Comparison of ENCODE assay signal across 28 cellular contexts in genomic region chr13:27208514-27208913, GRCh38.
"Had no signal": no experiment of that assay in that cellular context is flagged by ENCODE, and none has a peak within 500 bp of the region (broad histone marks: within the 10 kb centered on the region; RNA-seq: fewer than 3 reads in every experiment).

No MANE protein-coding gene starts in this region.

- H3K4me1 ChIP-seq: stomach, suprapubic skin, testis, thyroid gland, tibial artery, tibial nerve, transverse colon, upper lobe of left lung, upper lobe of right lung, uterus, vagina had no signal

- H3K9me3 ChIP-seq: testis, thoracic aorta, thyroid gland, transverse colon, upper lobe of left lung, upper lobe of right lung, uterus, vagina had no signal

- H3K36me3 Mint-ChIP-seq: stimulated activated effector memory CD8-positive, alpha-beta T cell treated with anti-CD3 and anti-CD28 coated beads, Interleukin-12 subunit alpha, Interleukin-12 subunit beta, amount 100 ng/mL, for 72 hours; type B pancreatic cell had no signal

- H3K27me3 Mint-ChIP-seq: stimulated activated memory B cell treated with anti-CD40 and anti-IgM and Interleukin-4, amounts not matched to agents 10 μg/mL and 1 μg/mL and 100 μg/mL, for 72 hours; stimulated activated naive B cell treated with anti-CD40 and anti-IgM and Interleukin-4, amounts not matched to agents 10 μg/mL and 1 μg/mL and 100 μg/mL, for 72 hours; stimulated activated naive CD8-positive, alpha-beta T cell treated with anti-CD3 and anti-CD28 coated beads, Interleukin-15, amount 100 ng/mL, for 72 hours; stimulated activated naive CD8-positive, alpha-beta T cell treated with anti-CD3 and anti-CD28 coated beads, Interleukin-15, Interleukin-2, amounts not matched to agents 100 ng/mL and 50 ng/mL, for 24 hours had no signal

- H3K27ac ChIP-seq: stomach, suprapubic skin, testis, thoracic aorta, thyroid gland, tibial artery, tibial nerve, transverse colon, upper lobe of left lung, upper lobe of right lung, uterus, vagina had no signal

- DNase-seq: stimulated activated CD4-positive, alpha-beta T cell treated with anti-CD3 and anti-CD28 coated beads, Interleukin-2, amount 100 ng/mL, for 48 hours; stimulated activated CD4-positive, alpha-beta T cell treated with anti-CD3 and anti-CD28 coated beads, Interleukin-4, amount 100 ng/mL, for 1 hour; stimulated activated CD4-positive, alpha-beta T cell treated with anti-CD3 and anti-CD28 coated beads, Interleukin-4, amount 100 ng/mL, for 24 hours; stimulated activated CD4-positive, alpha-beta T cell treated with anti-CD3 and anti-CD28 coated beads, Interleukin-4, amount 100 ng/mL, for 4 hours; stimulated activated CD8-positive, alpha-beta memory T cell treated with anti-CD3 and anti-CD28 coated beads, Interleukin-4, amount 100 ng/mL, for 48 hours; stimulated activated naive B cell treated with anti-CD40 and anti-IgM and Interleukin-4, amounts not matched to agents 10 μg/mL and 1 μg/mL and 100 μg/mL, for 72 hours; stimulated activated naive CD4-positive, alpha-beta T cell; stimulated activated naive CD4-positive, alpha-beta T cell treated with Interleukin-2 at 50 U/mL for 16 hours; stimulated activated naive CD8-positive, alpha-beta T cell treated with anti-CD3 and anti-CD28 coated beads, Interleukin-15, amount 100 ng/mL, for 72 hours; stimulated activated naive CD8-positive, alpha-beta T cell treated with anti-CD3 and anti-CD28 coated beads, Interleukin-15, Interleukin-2, amounts not matched to agents 100 U/mL and 50 U/mL, for 24 hours; stomach; substantia nigra; testis; thyroid gland; tibial artery; transverse colon; trophoblast cell; upper lobe of left lung; upper lobe of right lung; uterus had no signal

- H3K9me3 Mint-ChIP-seq: stimulated activated effector memory CD8-positive, alpha-beta T cell treated with anti-CD3 and anti-CD28 coated beads, Interleukin-12 subunit alpha, Interleukin-12 subunit beta, amount 100 ng/mL, for 72 hours; stimulated activated naive CD8-positive, alpha-beta T cell treated with anti-CD3 and anti-CD28 coated beads, Interleukin-15, amount 100 ng/mL, for 72 hours; stimulated activated naive CD8-positive, alpha-beta T cell treated with anti-CD3 and anti-CD28 coated beads, Interleukin-15, Interleukin-2, amounts not matched to agents 100 ng/mL and 50 ng/mL, for 24 hours; type B pancreatic cell had no signal

- H3K4me3 ChIP-seq: stomach, suprapubic skin, testis, thoracic aorta, thyroid gland, tibial artery, tibial nerve, transverse colon, upper lobe of left lung, upper lobe of right lung, uterus, vagina had no signal

- H3K36me3 ChIP-seq: stomach, suprapubic skin, thoracic aorta, thyroid gland, tibial artery, transverse colon, upper lobe of left lung, upper lobe of right lung, uterus, vagina had no signal

- H3K4me3 Mint-ChIP-seq: stimulated activated effector memory CD8-positive, alpha-beta T cell treated with anti-CD3 and anti-CD28 coated beads, Interleukin-12 subunit alpha, Interleukin-12 subunit beta, amount 100 ng/mL, for 72 hours; stimulated activated memory B cell treated with anti-CD40 and anti-IgM and Interleukin-4, amounts not matched to agents 10 μg/mL and 1 μg/mL and 100 μg/mL, for 72 hours; stimulated activated naive B cell treated with anti-CD40 and anti-IgM and Interleukin-4, amounts not matched to agents 10 μg/mL and 1 μg/mL and 100 μg/mL, for 72 hours; stimulated activated naive CD8-positive, alpha-beta T cell treated with anti-CD3 and anti-CD28 coated beads, Interleukin-15, amount 100 ng/mL, for 72 hours; stimulated activated naive CD8-positive, alpha-beta T cell treated with anti-CD3 and anti-CD28 coated beads, Interleukin-15, Interleukin-2, amounts not matched to agents 100 ng/mL and 50 ng/mL, for 24 hours; type B pancreatic cell had no signal

- H3K27ac Mint-ChIP-seq: stimulated activated effector memory CD8-positive, alpha-beta T cell treated with anti-CD3 and anti-CD28 coated beads, Interleukin-12 subunit alpha, Interleukin-12 subunit beta, amount 100 ng/mL, for 72 hours; stimulated activated memory B cell treated with anti-CD40 and anti-IgM and Interleukin-4, amounts not matched to agents 10 μg/mL and 1 μg/mL and 100 μg/mL, for 72 hours; stimulated activated naive B cell treated with anti-CD40 and anti-IgM and Interleukin-4, amounts not matched to agents 10 μg/mL and 1 μg/mL and 100 μg/mL, for 72 hours; stimulated activated naive CD8-positive, alpha-beta T cell treated with anti-CD3 and anti-CD28 coated beads, Interleukin-15, amount 100 ng/mL, for 72 hours; stimulated activated naive CD8-positive, alpha-beta T cell treated with anti-CD3 and anti-CD28 coated beads, Interleukin-15, Interleukin-2, amounts not matched to agents 100 ng/mL and 50 ng/mL, for 24 hours; type B pancreatic cell had no signal

- H3K4me1 Mint-ChIP-seq: stimulated activated memory B cell treated with anti-CD40 and anti-IgM and Interleukin-4, amounts not matched to agents 10 μg/mL and 1 μg/mL and 100 μg/mL, for 72 hours; stimulated activated naive B cell treated with anti-CD40 and anti-IgM and Interleukin-4, amounts not matched to agents 10 μg/mL and 1 μg/mL and 100 μg/mL, for 72 hours; stimulated activated naive CD8-positive, alpha-beta T cell treated with anti-CD3 and anti-CD28 coated beads, Interleukin-15, amount 100 ng/mL, for 72 hours had no signal
